1 cellular context compared by ENCODE assay signal in the genomic region with DNA sequence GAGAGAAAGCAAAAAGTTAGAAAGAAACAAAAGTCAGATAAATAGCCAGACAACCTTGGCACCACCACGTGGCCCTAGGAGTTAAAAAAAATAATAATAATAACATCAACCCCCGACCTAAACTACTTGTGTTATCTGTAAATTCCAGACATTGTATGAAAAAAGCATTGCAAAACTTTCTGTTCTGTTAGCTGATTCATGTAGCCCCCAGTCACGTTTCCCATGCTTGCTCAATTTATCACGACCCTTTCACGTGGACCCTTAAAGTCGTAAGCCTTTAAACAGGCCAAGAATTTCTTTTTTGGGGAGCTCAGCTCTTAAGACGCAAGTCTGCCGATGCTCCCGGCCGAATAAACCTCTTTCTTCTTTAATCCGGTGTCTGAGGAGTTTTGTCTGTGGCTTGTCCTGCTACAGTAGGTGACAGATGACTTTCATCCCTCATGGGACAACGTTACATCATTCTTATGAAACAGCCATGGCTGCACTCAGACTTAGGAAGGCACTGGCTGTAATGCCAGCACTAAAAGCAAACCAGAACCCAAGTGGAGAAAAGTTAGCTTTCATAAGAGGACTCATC.
TF ChIP-seq lines count a peak whose summit lies in the region.

No MANE protein-coding gene starts in this region.

TF ChIP-seq in K562, 482 proteins besides CTCF, POLR2A, EP300 and RAD21 (continued from another document and continues in another):
- TF ChIP-seq, protein P1, sequence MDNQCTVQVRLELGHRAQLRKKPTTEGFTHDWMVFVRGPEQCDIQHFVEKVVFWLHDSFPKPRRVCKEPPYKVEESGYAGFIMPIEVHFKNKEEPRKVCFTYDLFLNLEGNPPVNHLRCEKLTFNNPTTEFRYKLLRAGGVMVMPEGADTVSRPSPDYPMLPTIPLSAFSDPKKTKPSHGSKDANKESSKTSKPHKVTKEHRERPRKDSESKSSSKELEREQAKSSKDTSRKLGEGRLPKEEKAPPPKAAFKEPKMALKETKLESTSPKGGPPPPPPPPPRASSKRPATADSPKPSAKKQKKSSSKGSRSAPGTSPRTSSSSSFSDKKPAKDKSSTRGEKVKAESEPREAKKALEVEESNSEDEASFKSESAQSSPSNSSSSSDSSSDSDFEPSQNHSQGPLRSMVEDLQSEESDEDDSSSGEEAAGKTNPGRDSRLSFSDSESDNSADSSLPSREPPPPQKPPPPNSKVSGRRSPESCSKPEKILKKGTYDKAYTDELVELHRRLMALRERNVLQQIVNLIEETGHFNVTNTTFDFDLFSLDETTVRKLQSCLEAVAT (IDR thresholded peaks at IDR 0.05), result 0 out of 4 replicates have a peak, but pooled peaks of 1 of the 2 experiments have one; percentile 18
- no peak for TF ChIP-seq SMAD3 (CRISPR knock-in tag; conservative IDR thresholded peaks at IDR 0.05)
- no peak for TF ChIP-seq NFIC (IDR thresholded peaks at IDR 0.05)
- no peak for TF ChIP-seq MCM7 (IDR thresholded peaks at IDR 0.05)
- 0 out of 2 replicates have a peak, but pooled peaks have one; percentile 32 for TF ChIP-seq ZNF24 (IDR thresholded peaks at IDR 0.05)
- TF ChIP-seq CHCHD3 (CRISPR knock-in tag; IDR thresholded peaks at IDR 0.05), result no peak
- TF ChIP-seq BHLHE40 (IDR thresholded peaks at IDR 0.05; ENCODE audit: low read length), result peak; percentile 31; the same call in 1 of the 2 replicates
- no peak for TF ChIP-seq ASH1L (IDR thresholded peaks at IDR 0.05; ENCODE audit: borderline replicate concordance, low read depth, partially characterized antibody)
- TF ChIP-seq SRF (CRISPR knock-in tag; IDR thresholded peaks at IDR 0.05), result no peak
- TF ChIP-seq, protein P2, sequence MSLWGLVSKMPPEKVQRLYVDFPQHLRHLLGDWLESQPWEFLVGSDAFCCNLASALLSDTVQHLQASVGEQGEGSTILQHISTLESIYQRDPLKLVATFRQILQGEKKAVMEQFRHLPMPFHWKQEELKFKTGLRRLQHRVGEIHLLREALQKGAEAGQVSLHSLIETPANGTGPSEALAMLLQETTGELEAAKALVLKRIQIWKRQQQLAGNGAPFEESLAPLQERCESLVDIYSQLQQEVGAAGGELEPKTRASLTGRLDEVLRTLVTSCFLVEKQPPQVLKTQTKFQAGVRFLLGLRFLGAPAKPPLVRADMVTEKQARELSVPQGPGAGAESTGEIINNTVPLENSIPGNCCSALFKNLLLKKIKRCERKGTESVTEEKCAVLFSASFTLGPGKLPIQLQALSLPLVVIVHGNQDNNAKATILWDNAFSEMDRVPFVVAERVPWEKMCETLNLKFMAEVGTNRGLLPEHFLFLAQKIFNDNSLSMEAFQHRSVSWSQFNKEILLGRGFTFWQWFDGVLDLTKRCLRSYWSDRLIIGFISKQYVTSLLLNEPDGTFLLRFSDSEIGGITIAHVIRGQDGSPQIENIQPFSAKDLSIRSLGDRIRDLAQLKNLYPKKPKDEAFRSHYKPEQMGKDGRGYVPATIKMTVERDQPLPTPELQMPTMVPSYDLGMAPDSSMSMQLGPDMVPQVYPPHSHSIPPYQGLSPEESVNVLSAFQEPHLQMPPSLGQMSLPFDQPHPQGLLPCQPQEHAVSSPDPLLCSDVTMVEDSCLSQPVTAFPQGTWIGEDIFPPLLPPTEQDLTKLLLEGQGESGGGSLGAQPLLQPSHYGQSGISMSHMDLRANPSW (CRISPR knock-in tag; IDR thresholded peaks at IDR 0.05), result 0 out of 2 replicates have a peak, but pooled peaks have one; percentile 48
- peak; percentile 86 for TF ChIP-seq CEBPB (tag; IDR thresholded peaks at IDR 0.05)
- TF ChIP-seq, protein P3, sequence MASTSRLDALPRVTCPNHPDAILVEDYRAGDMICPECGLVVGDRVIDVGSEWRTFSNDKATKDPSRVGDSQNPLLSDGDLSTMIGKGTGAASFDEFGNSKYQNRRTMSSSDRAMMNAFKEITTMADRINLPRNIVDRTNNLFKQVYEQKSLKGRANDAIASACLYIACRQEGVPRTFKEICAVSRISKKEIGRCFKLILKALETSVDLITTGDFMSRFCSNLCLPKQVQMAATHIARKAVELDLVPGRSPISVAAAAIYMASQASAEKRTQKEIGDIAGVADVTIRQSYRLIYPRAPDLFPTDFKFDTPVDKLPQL (IDR thresholded peaks at IDR 0.05; ENCODE audit: extremely low read depth, insufficient read length), result no peak
- peak; percentile 66 for TF ChIP-seq PKNOX1 (IDR thresholded peaks at IDR 0.05)
- no peak for TF ChIP-seq POLR2G (IDR thresholded peaks at IDR 0.05; ENCODE audit: low read depth, low read length)
- no peak for TF ChIP-seq SMARCC2 (IDR thresholded peaks at IDR 0.05; ENCODE audit: low read depth)
- TF ChIP-seq NRF1 (conservative IDR thresholded peaks at IDR 0.05 in 1 of 2, IDR thresholded peaks at IDR 0.05 in 1 of 2), result no peak
- TF ChIP-seq TARDBP (IDR thresholded peaks at IDR 0.05), result no peak
- 0 out of 2 replicates have a peak, but pooled peaks have one; percentile 41 for TF ChIP-seq ZEB2 (IDR thresholded peaks at IDR 0.05)
- TF ChIP-seq TCF7L2 (IDR thresholded peaks at IDR 0.05; ENCODE audit: low read depth, low read length), result no peak
- TF ChIP-seq HMG20A (CRISPR knock-in tag; conservative IDR thresholded peaks at IDR 0.05), result no peak
- TF ChIP-seq YY1 (IDR thresholded peaks at IDR 0.05; ENCODE audit: borderline replicate concordance in 1 of 3, control insufficient read depth in 1 of 3, extremely low read depth in 1 of 3, insufficient read depth in 3 of 3, insufficient read length in 1 of 3, insufficient replicate concordance in 2 of 3, low read depth in 1 of 3, low read length in 2 of 3), result no peak
- no peak for TF ChIP-seq ETV1 (tag; conservative IDR thresholded peaks at IDR 0.05; ENCODE audit: low read depth)
- TF ChIP-seq BRD9 (IDR thresholded peaks at IDR 0.05; ENCODE audit: low read depth, partially characterized antibody), result peak; percentile 30
- TF ChIP-seq, protein P4, sequence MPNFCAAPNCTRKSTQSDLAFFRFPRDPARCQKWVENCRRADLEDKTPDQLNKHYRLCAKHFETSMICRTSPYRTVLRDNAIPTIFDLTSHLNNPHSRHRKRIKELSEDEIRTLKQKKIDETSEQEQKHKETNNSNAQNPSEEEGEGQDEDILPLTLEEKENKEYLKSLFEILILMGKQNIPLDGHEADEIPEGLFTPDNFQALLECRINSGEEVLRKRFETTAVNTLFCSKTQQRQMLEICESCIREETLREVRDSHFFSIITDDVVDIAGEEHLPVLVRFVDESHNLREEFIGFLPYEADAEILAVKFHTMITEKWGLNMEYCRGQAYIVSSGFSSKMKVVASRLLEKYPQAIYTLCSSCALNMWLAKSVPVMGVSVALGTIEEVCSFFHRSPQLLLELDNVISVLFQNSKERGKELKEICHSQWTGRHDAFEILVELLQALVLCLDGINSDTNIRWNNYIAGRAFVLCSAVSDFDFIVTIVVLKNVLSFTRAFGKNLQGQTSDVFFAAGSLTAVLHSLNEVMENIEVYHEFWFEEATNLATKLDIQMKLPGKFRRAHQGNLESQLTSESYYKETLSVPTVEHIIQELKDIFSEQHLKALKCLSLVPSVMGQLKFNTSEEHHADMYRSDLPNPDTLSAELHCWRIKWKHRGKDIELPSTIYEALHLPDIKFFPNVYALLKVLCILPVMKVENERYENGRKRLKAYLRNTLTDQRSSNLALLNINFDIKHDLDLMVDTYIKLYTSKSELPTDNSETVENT (CRISPR knock-in tag; IDR thresholded peaks at IDR 0.05), result no peak
- no peak for TF ChIP-seq HEY1 (CRISPR knock-in tag; IDR thresholded peaks at IDR 0.05; ENCODE audit: borderline replicate concordance)
- no peak for TF ChIP-seq PML (IDR thresholded peaks at IDR 0.05; ENCODE audit: low read length)
- no peak for TF ChIP-seq JUND (IDR thresholded peaks at IDR 0.05; ENCODE audit: borderline replicate concordance, low read depth, low read length)
- peak; percentile 35; the same call in 1 of the 3 replicates for TF ChIP-seq JUND (tag; IDR thresholded peaks at IDR 0.05; ENCODE audit: borderline replicate concordance, low read depth, low read length)
- TF ChIP-seq SMARCB1 (IDR thresholded peaks at IDR 0.05; ENCODE audit: insufficient read length, low read depth), result no peak
- TF ChIP-seq, protein P5, sequence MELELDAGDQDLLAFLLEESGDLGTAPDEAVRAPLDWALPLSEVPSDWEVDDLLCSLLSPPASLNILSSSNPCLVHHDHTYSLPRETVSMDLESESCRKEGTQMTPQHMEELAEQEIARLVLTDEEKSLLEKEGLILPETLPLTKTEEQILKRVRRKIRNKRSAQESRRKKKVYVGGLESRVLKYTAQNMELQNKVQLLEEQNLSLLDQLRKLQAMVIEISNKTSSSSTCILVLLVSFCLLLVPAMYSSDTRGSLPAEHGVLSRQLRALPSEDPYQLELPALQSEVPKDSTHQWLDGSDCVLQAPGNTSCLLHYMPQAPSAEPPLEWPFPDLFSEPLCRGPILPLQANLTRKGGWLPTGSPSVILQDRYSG (tag; conservative IDR thresholded peaks at IDR 0.05; ENCODE audit: low read depth), result no peak
- TF ChIP-seq, protein P6, sequence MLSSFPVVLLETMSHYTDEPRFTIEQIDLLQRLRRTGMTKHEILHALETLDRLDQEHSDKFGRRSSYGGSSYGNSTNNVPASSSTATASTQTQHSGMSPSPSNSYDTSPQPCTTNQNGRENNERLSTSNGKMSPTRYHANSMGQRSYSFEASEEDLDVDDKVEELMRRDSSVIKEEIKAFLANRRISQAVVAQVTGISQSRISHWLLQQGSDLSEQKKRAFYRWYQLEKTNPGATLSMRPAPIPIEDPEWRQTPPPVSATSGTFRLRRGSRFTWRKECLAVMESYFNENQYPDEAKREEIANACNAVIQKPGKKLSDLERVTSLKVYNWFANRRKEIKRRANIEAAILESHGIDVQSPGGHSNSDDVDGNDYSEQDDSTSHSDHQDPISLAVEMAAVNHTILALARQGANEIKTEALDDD (IDR thresholded peaks at IDR 0.05), result 0 out of 2 replicates have a peak, but pooled peaks have one; percentile 26
- no peak for TF ChIP-seq OTX1 (CRISPR knock-in tag; IDR thresholded peaks at IDR 0.05)
- TF ChIP-seq MAX (CRISPR knock-in tag; IDR thresholded peaks at IDR 0.05), result no peak
- 0 out of 2 replicates have a peak, but pooled peaks have one; percentile 12 for TF ChIP-seq ZNF175 (CRISPR knock-in tag; IDR thresholded peaks at IDR 0.05; ENCODE audit: low read depth)
- peak; percentile 59 to 71; a peak in 3 of 4 replicates for TF ChIP-seq TRIM24 (IDR thresholded peaks at IDR 0.05)
- no peak for TF ChIP-seq SRSF3 (IDR thresholded peaks at IDR 0.05; ENCODE audit: insufficient read depth, low read length)
- no peak for TF ChIP-seq CREB1 (IDR thresholded peaks at IDR 0.05)
- no peak for TF ChIP-seq CREB1 (CRISPR knock-in tag; IDR thresholded peaks at IDR 0.05)
- no peak for TF ChIP-seq TFAP4 (CRISPR knock-in tag; IDR thresholded peaks at IDR 0.05; ENCODE audit: borderline replicate concordance)
- TF ChIP-seq MYBL2 (IDR thresholded peaks at IDR 0.05; ENCODE audit: low read depth), result no peak
- no peak for TF ChIP-seq MYBL2 (CRISPR knock-in tag; IDR thresholded peaks at IDR 0.05; ENCODE audit: borderline replicate concordance)
- no peak for TF ChIP-seq ZNF511 (CRISPR knock-in tag; IDR thresholded peaks at IDR 0.05)
- no peak for TF ChIP-seq SAP30 (IDR thresholded peaks at IDR 0.05; ENCODE audit: borderline replicate concordance, insufficient read depth, low read depth, low read length, poor library complexity, severe bottlenecking)
- TF ChIP-seq TSHZ1 (CRISPR knock-in tag; IDR thresholded peaks at IDR 0.05), result no peak
